ENCODE assay signal across 8 cellular contexts in genomic region chr19:1001538-1002166, GRCh38. TPM values are rescaled to one million over a fixed set of nuclear protein-coding genes. Genes with fewer than 3 reads are reported as not detected.
DNase-seq lines count a peak whose midpoint lies in the region; ATAC-seq and TF ChIP-seq lines count a peak whose summit lies in the region.

No MANE protein-coding gene starts in this region.

- no peaks in the 10 kb centered on the region for H3K4me1 Mint-ChIP-seq in Calu3 (ENCODE audit: low read depth, unreplicated experiment)
- peaks cover 16% of the 10 kb centered on the region for H3K4me1 Mint-ChIP-seq in dendritic cell treated with granulocyte-macrophage colony-stimulating factor and Interleukin-4, amounts not matched to agents 40 ng/mL and 50 ng/mL, for 4 days (ENCODE audit: low read depth)

- CTCF ChIA-PET in Calu3 (lab: Charles Lee), result interaction anchor here (0.6 kb wide), 2 partner anchors 38 to 264 kb away, joined by 3 read pairs; partner anchors contain the start of gene ABCA7

- DNase-seq in Calu3 (peak; percentile 65), KBM-7 (peak; percentile 62), mucosa of descending colon (peak; percentile 64 to 76 (median 67)), MG63 (no peak), NCI-H526 treated with DMSO at 0.1 percent for 48 hours (lab: John Stamatoyannopoulos, UW) (no peak)
- DNase-seq in activated CD4-positive, alpha-beta T cell treated with anti-CD3 and anti-CD28 coated beads for 48 hours, result peak; percentile 81
- DNase-seq in stimulated activated naive CD4-positive, alpha-beta T cell treated with Interleukin-2 at 50 U/mL for 16 hours (lab: John Stamatoyannopoulos, UW), result peak; percentile 53

- BruUV-seq in Calu3 (replicated peaks; lab: Mats Ljungman, UMichigan), result no TSS peak

- H3K9me3 Mint-ChIP-seq in Calu3 (ENCODE audit: low read depth, unreplicated experiment), result no peaks in the 10 kb centered on the region
- no peaks in the 10 kb centered on the region for H3K9me3 Mint-ChIP-seq in dendritic cell treated with granulocyte-macrophage colony-stimulating factor and Interleukin-4, amounts not matched to agents 40 ng/mL and 50 ng/mL, for 4 days

- intact Hi-C loops in Calu3 (cut with micrococcal nuclease; ENCODE audit: unreplicated experiment) (no loop called here), mucosa of descending colon (cut with DNase I, micrococcal nuclease) (no loop called here)
- intact Hi-C loops in dendritic cell treated with granulocyte-macrophage colony-stimulating factor and Interleukin-4, amounts not matched to agents 40 ng/mL and 50 ng/mL, for 4 days (cut with micrococcal nuclease), result no loop called here

- ATAC-seq in mucosa of descending colon, result peak; percentile 76

- H3K27ac Mint-ChIP-seq in Calu3 (ENCODE audit: unreplicated experiment), result no peak overlapping the region
- peak overlapping the region; percentile 42 for H3K27ac Mint-ChIP-seq in dendritic cell treated with granulocyte-macrophage colony-stimulating factor and Interleukin-4, amounts not matched to agents 40 ng/mL and 50 ng/mL, for 4 days

- H3K27me3 Mint-ChIP-seq in Calu3 (ENCODE audit: unreplicated experiment), result peaks cover 64% of the 10 kb centered on the region
- peaks cover 64% of the 10 kb centered on the region for H3K27me3 Mint-ChIP-seq in dendritic cell treated with granulocyte-macrophage colony-stimulating factor and Interleukin-4, amounts not matched to agents 40 ng/mL and 50 ng/mL, for 4 days

- peak overlapping the region; percentile 26 for H3K4me3 Mint-ChIP-seq in Calu3 (ENCODE audit: low read depth, unreplicated experiment)
- peak overlapping the region; percentile 72 for H3K4me3 Mint-ChIP-seq in dendritic cell treated with granulocyte-macrophage colony-stimulating factor and Interleukin-4, amounts not matched to agents 40 ng/mL and 50 ng/mL, for 4 days

- peaks cover 6% of the 10 kb centered on the region for H3K4me1 ChIP-seq in mucosa of descending colon (ENCODE audit: low read depth)

- H3K4me3 ChIP-seq in mucosa of descending colon, result no peak overlapping the region
- no peak overlapping the region for H3K4me3 ChIP-seq in MG63

- peak; percentile 84 for TF ChIP-seq CTCF in Calu3 (IDR thresholded peaks at IDR 0.05; ENCODE audit: unreplicated experiment)
- TF ChIP-seq CTCF in mucosa of descending colon (IDR thresholded peaks at IDR 0.05), result peak; percentile 89

- H3K36me3 Mint-ChIP-seq in Calu3 (ENCODE audit: insufficient read depth, unreplicated experiment), result peaks cover 27% of the 10 kb centered on the region
- H3K36me3 Mint-ChIP-seq in dendritic cell treated with granulocyte-macrophage colony-stimulating factor and Interleukin-4, amounts not matched to agents 40 ng/mL and 50 ng/mL, for 4 days (ENCODE audit: low read depth), result peaks cover 2% of the 10 kb centered on the region

- in situ Hi-C loops in KBM-7 (cut with MboI; ENCODE audit: low pct_unique_long_range_greater_than_20kb, low sequenced_read_pairs), result no loop called here

- H3K9me3 ChIP-seq in mucosa of descending colon (no peaks in the 10 kb centered on the region), MG63 (no peaks in the 10 kb centered on the region)

- peaks cover 9% of the 10 kb centered on the region for H3K27me3 ChIP-seq in MG63

- H3K36me3 ChIP-seq in mucosa of descending colon (ENCODE audit: low read depth) (no peaks in the 10 kb centered on the region), MG63 (no peaks in the 10 kb centered on the region)

RNA-seq across cellular contexts. Expression of gene GRIN3B, which starts 1.4 kb away (rescaled TPM):
- total RNA-seq in Calu3 (2022) (not detected in 2 replicates), mucosa of descending colon (not detected)
- not detected in 2 replicates for total RNA-seq in MG63 (2014; rRNA removed; shearing (Covaris generic); ENCODE audit: low replicate concordance)

RNA-seq across cellular contexts. Expression of gene WDR18, which starts 17.5 kb away (rescaled TPM):
- total RNA-seq in Calu3 (2022) (43.3 TPM in 2 replicates), mucosa of descending colon (10 to 100 TPM; 23.8 to 42.0 (median 33.0) TPM)
- total RNA-seq in MG63 (2014; rRNA removed; shearing (Covaris generic); ENCODE audit: low replicate concordance), result 37.8 and 61.8 TPM in 2 replicates

RNA-seq across cellular contexts. Expression of gene TMEM259, which starts 19.3 kb away (rescaled TPM):
- total RNA-seq in Calu3 (2022) (129 and 142 TPM in 2 replicates), mucosa of descending colon (100 to 1,000 TPM; 185 to 199 (median 190) TPM)
- 40.3 and 75.8 TPM in 2 replicates for total RNA-seq in MG63 (2014; rRNA removed; shearing (Covaris generic); ENCODE audit: low replicate concordance)

RNA-seq across cellular contexts. Expression of gene RNU6-2, which starts 19.7 kb away (rescaled TPM):
- total RNA-seq in Calu3 (2022) (not detected in 2 replicates), mucosa of descending colon (not detected)
- not detected in 2 replicates for total RNA-seq in MG63 (2014; rRNA removed; shearing (Covaris generic); ENCODE audit: low replicate concordance)

RNA-seq across cellular contexts. Expression of gene CNN2, which starts 24.8 kb away (rescaled TPM):
- total RNA-seq in Calu3 (2022), result 135 and 151 TPM in 2 replicates
- 10 to 100 TPM; 65.0 to 88.8 (median 84.7) TPM for total RNA-seq in mucosa of descending colon
- 52.7 and 84.9 TPM in 2 replicates for total RNA-seq in MG63 (2014; rRNA removed; shearing (Covaris generic); ENCODE audit: low replicate concordance)

Comparison
In these comparisons a context has a peak if more than half of its experiments do, and no peak if none do; other contexts are left out.
1. DNase-seq: peak in Calu3 (single experiment), KBM-7 (single experiment), activated CD4-positive, alpha-beta T cell treated with anti-CD3 and anti-CD28 coated beads for 48 hours (single experiment), mucosa of descending colon (3 of 3) and stimulated activated naive CD4-positive, alpha-beta T cell treated with Interleukin-2 at 50 U/mL for 16 hours (single experiment); none in MG63 (single experiment) and NCI-H526 treated with DMSO at 0.1 percent for 48 hours (single experiment).